Comparison of ENCODE assay signal across 8 cellular contexts in genomic region chr2:3302751-3303582, GRCh38.
DNase-seq lines count a peak whose midpoint lies in the region; ATAC-seq and TF ChIP-seq lines count a peak whose summit lies in the region.

No MANE protein-coding gene starts in this region.

- H3K4me1 Mint-ChIP-seq in activated T-helper 2 cell treated with anti-CD3 and anti-CD28 coated beads, Interferon-gamma antibody, Interleukin-2, Interleukin-4, amounts not matched to agents 10 μg/mL and 5 μg/mL and 100 μg/mL, durations not matched to agents 14 hours and 24 hours and 36 hours (ENCODE audit: low read depth) = peaks cover 9% of the 10 kb centered on the region

- peak overlapping the region; percentile 14 to 50 (median 42) for H3K4me3 ChIP-seq in right lobe of liver

- H3K27ac Mint-ChIP-seq in activated T-helper 2 cell treated with anti-CD3 and anti-CD28 coated beads, Interferon-gamma antibody, Interleukin-2, Interleukin-4, amounts not matched to agents 10 μg/mL and 5 μg/mL and 100 μg/mL, durations not matched to agents 14 hours and 24 hours and 36 hours = peak overlapping the region; percentile 52

- no peak for TF ChIP-seq CTCF in right lobe of liver (IDR thresholded peaks at IDR 0.05)

- H3K36me3 ChIP-seq in right lobe of liver = no peaks in the 10 kb centered on the region

- H3K4me3 Mint-ChIP-seq in activated T-helper 2 cell treated with anti-CD3 and anti-CD28 coated beads, Interferon-gamma antibody, Interleukin-2, Interleukin-4, amounts not matched to agents 10 μg/mL and 5 μg/mL and 100 μg/mL, durations not matched to agents 14 hours and 24 hours and 36 hours (ENCODE audit: low read depth) = no peak overlapping the region

- H3K9me3 ChIP-seq in right lobe of liver = no peaks in the 10 kb centered on the region

- H3K36me3 Mint-ChIP-seq in activated T-helper 2 cell treated with anti-CD3 and anti-CD28 coated beads, Interferon-gamma antibody, Interleukin-2, Interleukin-4, amounts not matched to agents 10 μg/mL and 5 μg/mL and 100 μg/mL, durations not matched to agents 14 hours and 24 hours and 36 hours (ENCODE audit: low read depth) = peaks cover 9% of the 10 kb centered on the region

- 20% methylated on average over 9 of the region's 25 CpGs for WGBS in right lobe of liver (ENCODE audit: insufficient coverage, low coverage, low lambda C conversion rate, missing lambda C conversion rate)

- no peaks in the 10 kb centered on the region for H3K27me3 ChIP-seq in right lobe of liver

- DNase-seq in activated T-helper 2 cell treated with anti-CD3 and anti-CD28 coated beads, Interferon-gamma antibody, Interleukin-2, Interleukin-4, amounts not matched to agents 10 μg/mL and 5 μg/mL and 100 μg/mL, durations not matched to agents 14 hours and 24 hours and 36 hours (ENCODE audit: low spot score) = no peak
- DNase-seq in right lobe of liver (peak; percentile 50 to 82 (median 81)), COLO668 (lab: John Stamatoyannopoulos, UW; ENCODE audit: unreplicated experiment) (no peak)
- DNase-seq in activated CD4-positive, alpha-beta T cell treated with anti-CD3 and anti-CD28 coated beads, Interleukin-2, amount 50 U/mL, for 4 hours = no peak

- H3K27me3 Mint-ChIP-seq in activated T-helper 2 cell treated with anti-CD3 and anti-CD28 coated beads, Interferon-gamma antibody, Interleukin-2, Interleukin-4, amounts not matched to agents 10 μg/mL and 5 μg/mL and 100 μg/mL, durations not matched to agents 14 hours and 24 hours and 36 hours (ENCODE audit: low read depth) = no peaks in the 10 kb centered on the region

- peak overlapping the region; percentile 52 to 78 (median 70) for H3K27ac ChIP-seq in right lobe of liver

- no peak for TF ChIP-seq POLR2A in right lobe of liver (IDR thresholded peaks at IDR 0.05)

- H3K4me1 ChIP-seq in right lobe of liver = peaks cover 0 to 17% (median 5%) of the 10 kb centered on the region in 4 donors

- intact Hi-C loops in activated T-helper 2 cell treated with anti-CD3 and anti-CD28 coated beads, Interferon-gamma antibody, Interleukin-2, Interleukin-4, amounts not matched to agents 10 μg/mL and 5 μg/mL and 100 μg/mL, durations not matched to agents 14 hours and 24 hours and 36 hours (cut with micrococcal nuclease) = loop anchor here (1.0 kb wide), 3 partner anchors 80 to 124 kb away; no protein-coding TSS in a partner anchor
- intact Hi-C loops in right lobe of liver (cut with DNase I) = no loop called here

- ATAC-seq in GM19328 (IDR thresholded peaks at IDR 0.05; ENCODE audit: unreplicated experiment) = peak; percentile 20
- ATAC-seq in HG03108 (IDR thresholded peaks at IDR 0.05; ENCODE audit: unreplicated experiment) = peak; percentile 9
- ATAC-seq in right lobe of liver = peak; percentile 77 to 89 (median 84)
- no peak for ATAC-seq in GM18520 (IDR thresholded peaks at IDR 0.05; ENCODE audit: unreplicated experiment)
- no peak for ATAC-seq in HG03378 (IDR thresholded peaks at IDR 0.05; ENCODE audit: unreplicated experiment)

- H3K9me3 Mint-ChIP-seq in activated T-helper 2 cell treated with anti-CD3 and anti-CD28 coated beads, Interferon-gamma antibody, Interleukin-2, Interleukin-4, amounts not matched to agents 10 μg/mL and 5 μg/mL and 100 μg/mL, durations not matched to agents 14 hours and 24 hours and 36 hours = no peaks in the 10 kb centered on the region

Comparison
In these comparisons a context has a peak if more than half of its experiments do, and no peak if none do; other contexts are left out.
1. ATAC-seq: peak in GM19328 (single experiment), HG03108 (single experiment) and right lobe of liver (4 of 4); none in GM18520 (single experiment) and HG03378 (single experiment).
2. DNase-seq: peak in right lobe of liver (3 of 3); none in activated T-helper 2 cell treated with anti-CD3 and anti-CD28 coated beads, Interferon-gamma antibody, Interleukin-2, Interleukin-4, amounts not matched to agents 10 μg/mL and 5 μg/mL and 100 μg/mL, durations not matched to agents 14 hours and 24 hours and 36 hours (single experiment), activated CD4-positive, alpha-beta T cell treated with anti-CD3 and anti-CD28 coated beads, Interleukin-2, amount 50 U/mL, for 4 hours (0 of 2) and COLO668 (single experiment).